In the genomic region with DNA sequence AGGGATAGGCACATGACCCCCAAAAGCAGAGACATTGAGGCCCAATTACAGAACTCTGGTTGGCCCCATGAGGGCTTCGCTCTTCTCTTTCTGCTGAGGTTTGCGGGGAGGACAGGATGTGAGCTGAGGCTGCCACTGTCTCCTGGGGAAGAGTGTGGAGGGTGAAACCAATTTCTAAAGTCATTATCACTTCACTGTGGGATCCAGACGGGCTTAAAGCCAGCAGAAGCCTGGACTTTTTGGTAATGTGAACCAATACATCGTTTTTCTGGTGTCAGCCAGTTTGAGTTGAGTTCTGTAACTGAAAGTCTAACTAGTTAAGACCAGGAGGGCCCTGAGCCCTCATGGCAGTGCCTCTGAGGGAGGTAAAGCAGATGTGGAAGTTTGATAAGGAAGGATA, we compare ENCODE assay signal across 20 cellular contexts.
"Had no signal": no experiment of that assay in that cellular context is flagged by ENCODE, and none has a peak within 500 bp of the region (broad histone marks: within the 10 kb centered on the region; RNA-seq: fewer than 3 reads in every experiment).

No MANE protein-coding gene starts in this region.

- H3K9me3 Mint-ChIP-seq: mesothelial cell of epicardium, natural killer cell, neural progenitor cell, type B pancreatic cell had no signal

- DNase-seq: cortex of kidney; dorsolateral prefrontal cortex; effector CD8-positive, alpha-beta T cell; glutamatergic neuron; islet precursor cell; mammary epithelial cell; natural killer cell; occipital lobe; stimulated activated CD4-positive, alpha-beta T cell treated with anti-CD3 and anti-CD28 coated beads, Interleukin-2, amount 100 ng/mL, for 48 hours; stimulated activated naive CD4-positive, alpha-beta T cell treated with Interleukin-2 at 50 U/mL for 16 hours; thyroid gland had no signal

- H3K27me3 Mint-ChIP-seq: type B pancreatic cell had no signal

- H3K4me3 Mint-ChIP-seq: mesothelial cell of epicardium, natural killer cell, neural progenitor cell, type B pancreatic cell had no signal

- H3K4me1 Mint-ChIP-seq: natural killer cell had no signal

- H3K27ac Mint-ChIP-seq: natural killer cell, neural progenitor cell, type B pancreatic cell had no signal

- H3K36me3 Mint-ChIP-seq: natural killer cell, neural progenitor cell had no signal

- H3K4me3 ChIP-seq: dorsolateral prefrontal cortex, esophagus muscularis mucosa, gastroesophageal sphincter, neural progenitor cell, prostate gland, smooth muscle cell, thyroid gland had no signal

- FAIRE-seq: endometrium, urothelium cell line had no signal
